ENCODE assay signal across 8 cellular contexts in genomic region chr17:27609606-27610303, GRCh38. TPM values are rescaled to one million over a fixed set of nuclear protein-coding genes. Genes with fewer than 3 reads are reported as not detected.
A peak's percentile ranks its signal among the peaks of the same experiment; 100 is the strongest.
DNase-seq lines count a peak whose midpoint lies in the region; ATAC-seq and TF ChIP-seq lines count a peak whose summit lies in the region.

No MANE protein-coding gene starts in this region.

- no peaks in the 10 kb centered on the region for H3K36me3 Mint-ChIP-seq in HFFc6 (ENCODE audit: low read depth)

- peaks cover 3% of the 10 kb centered on the region for H3K27me3 Mint-ChIP-seq in HFFc6 (ENCODE audit: insufficient read depth)

- H3K27ac ChIP-seq in temporal lobe (ENCODE audit: low read depth, low read length), result peak overlapping the region; percentile 72

- ATAC-seq in HG02642 (IDR thresholded peaks at IDR 0.05; ENCODE audit: poor library complexity, unreplicated experiment) (no peak), GM21423 (IDR thresholded peaks at IDR 0.05; ENCODE audit: unreplicated experiment) (no peak), GM19351 (IDR thresholded peaks at IDR 0.05; ENCODE audit: unreplicated experiment) (no peak)

- H3K27ac Mint-ChIP-seq in HFFc6, result no peak overlapping the region

- no peak overlapping the region for H3K4me3 Mint-ChIP-seq in HFFc6

- no peak overlapping the region for H3K4me3 ChIP-seq in WI38 (ENCODE audit: low read depth, low read length)

- DNase-seq in CD1c-positive myeloid dendritic cell (ENCODE audit: extremely low spot score), result peak; percentile 49
- peak; percentile 53 for DNase-seq in HFFc6
- peak; percentile 58 for DNase-seq in hepatic stellate cell (ENCODE audit: low spot score)

- 0 out of 2 replicates have a peak, but pooled peaks cover 4% of the 10 kb centered on the region for H3K4me1 Mint-ChIP-seq in HFFc6 (ENCODE audit: low read depth)

- H3K9me3 Mint-ChIP-seq in HFFc6, result no peaks in the 10 kb centered on the region

- TF ChIP-seq CTCF in HFFc6 (IDR thresholded peaks at IDR 0.05) (peak; percentile 83), WI38 (IDR thresholded peaks at IDR 0.05; ENCODE audit: low read depth, low read length) (peak; percentile 54)

RNA-seq across cellular contexts. Expression of gene LGALS9, which starts 21.2 kb away (rescaled TPM):
- total RNA-seq in HFFc6 (2021; fragmentation: NEBNext Ultra II Directional; extraction: Animal tissue kit (Norgen Biotek cat#: 25700)), result under 1 TPM in 2 of 6 experiments, not detected in 4; 0.17 TPM
- total RNA-seq in temporal lobe, result 1.7 TPM
